24 cellular contexts compared by ENCODE assay signal in genomic region chr5:13909271-13909670, GRCh38.
"Had no signal": no experiment of that assay in that cellular context is flagged by ENCODE, and none has a peak within 500 bp of the region (broad histone marks: within the 10 kb centered on the region; RNA-seq: fewer than 3 reads in every experiment).

No MANE protein-coding gene starts in this region.

- H3K27ac ChIP-seq: colonic mucosa, coronary artery, dorsolateral prefrontal cortex, epithelial cell of prostate, esophagus muscularis mucosa, esophagus squamous epithelium, foreskin keratinocyte, gastrocnemius medialis, gastroesophageal sphincter, heart left ventricle, heart right ventricle had no signal

- DNase-seq: colonic mucosa; cortex of kidney; dermis blood vessel endothelial cell; dorsolateral prefrontal cortex; effector CD4-positive, alpha-beta T cell; effector CD8-positive, alpha-beta T cell; effector memory CD4-positive, alpha-beta T cell; effector memory CD8-positive, alpha-beta T cell; endodermal cell; erythroblast; esophagus squamous epithelium; foreskin fibroblast; foreskin keratinocyte; foreskin melanocyte; gastrocnemius medialis; glutamatergic neuron; head of caudate nucleus; heart left ventricle; heart right ventricle had no signal

- H3K4me1 ChIP-seq: colonic mucosa, esophagus muscularis mucosa, esophagus squamous epithelium, gastrocnemius medialis, gastroesophageal sphincter, heart left ventricle, heart right ventricle had no signal

- H3K27me3 ChIP-seq: colonic mucosa, dorsolateral prefrontal cortex, esophagus muscularis mucosa, esophagus squamous epithelium, foreskin keratinocyte, gastrocnemius medialis, gastroesophageal sphincter, heart left ventricle, heart right ventricle had no signal

- H3K4me3 ChIP-seq: colonic mucosa, coronary artery, dorsolateral prefrontal cortex, esophagus muscularis mucosa, esophagus squamous epithelium, gastrocnemius medialis, gastroesophageal sphincter, heart left ventricle, heart right ventricle had no signal

- H3K9me3 ChIP-seq: colonic mucosa, esophagus muscularis mucosa, esophagus squamous epithelium, gastrocnemius medialis, gastroesophageal sphincter, heart left ventricle, heart right ventricle had no signal

- H3K36me3 ChIP-seq: colonic mucosa, esophagus muscularis mucosa, esophagus squamous epithelium, gastrocnemius medialis, gastroesophageal sphincter, heart left ventricle, heart right ventricle had no signal

- ATAC-seq: effector memory CD8-positive, alpha-beta T cell; esophagus mucosa; gastrocnemius medialis; gastroesophageal sphincter; heart left ventricle; heart right ventricle had no signal
